Comparison of ENCODE assay signal across 24 cellular contexts in the genomic region with DNA sequence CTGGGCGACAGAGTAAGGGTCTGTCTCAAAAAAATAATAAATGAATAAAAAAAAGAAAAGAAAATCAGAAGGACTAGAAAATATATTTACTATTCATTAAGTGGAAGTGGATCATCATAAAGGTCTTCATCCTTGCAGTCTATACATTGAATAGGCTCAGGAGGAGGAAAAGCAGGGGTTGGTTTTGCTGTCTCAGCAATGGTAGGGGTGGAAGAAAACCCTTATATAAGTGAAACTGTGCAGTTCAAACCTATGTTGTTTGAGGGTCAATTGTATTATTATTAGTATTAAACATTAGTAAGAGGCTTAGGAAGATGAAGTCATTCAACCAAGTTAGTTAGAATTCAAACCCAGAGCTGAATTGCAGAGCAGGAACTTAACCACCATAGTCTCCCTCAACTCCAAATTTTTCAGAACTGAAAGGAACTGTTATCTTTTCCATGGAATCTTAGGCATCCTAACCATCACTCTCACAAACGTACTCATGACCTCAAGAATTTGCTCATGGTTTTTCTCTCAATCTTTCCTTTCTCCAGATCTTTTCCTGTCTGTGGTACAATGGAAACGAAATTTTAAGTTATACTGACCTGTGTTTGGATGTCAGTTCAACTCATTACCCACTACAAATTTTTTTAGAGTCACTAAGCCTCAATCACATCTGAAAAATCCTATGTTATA. TPM values are rescaled to one million over a fixed set of nuclear protein-coding genes. Genes with fewer than 3 reads are reported as not detected.
DNase-seq lines count a peak whose midpoint lies in the region; ATAC-seq and TF ChIP-seq lines count a peak whose summit lies in the region.
"Had no signal": no experiment of that assay in that cellular context is flagged by ENCODE, and none has a peak within 500 bp of the region (broad histone marks: within the 10 kb centered on the region; RNA-seq: fewer than 3 reads in every experiment).

No MANE protein-coding gene starts in this region.

- WGBS in IMR-90 (ENCODE audit: extremely low coverage in 2 of 2, insufficient read length in 1 of 2), 2 experiments, result no CpG with 5 or more reads among the region's 3 CpGs
- WGBS in mesodermal cell (ENCODE audit: insufficient coverage in 2 of 2), 2 experiments, result 0% methylated on average over 1 of the region's 3 CpGs; no CpG with 5 or more reads in 1 of the 2 experiments

- H3K4me3 ChIP-seq in IMR-90 (ENCODE audit: insufficient read depth, low read depth, low read length), result no peak overlapping the region
- no peak overlapping the region for H3K4me3 ChIP-seq in cardiac fibroblast (replicated peaks in 1 of 2; ENCODE audit: low read depth in 2 of 2, low read length in 2 of 2)
- H3K4me3 ChIP-seq in mesodermal cell (ENCODE audit: extremely low read depth, insufficient read depth, low read length, poor library complexity, severe bottlenecking), result no peak overlapping the region
- H3K4me3 ChIP-seq: cardiac muscle cell, esophagus muscularis mucosa, heart right ventricle, prostate gland had no signal

- in situ Hi-C loops in IMR-90 (cut with MboI; ENCODE audit: low sequenced_read_pairs), result no loop called here

- H3K9me3 ChIP-seq in IMR-90 (ENCODE audit: control insufficient read depth, insufficient read depth, low read length) (no peaks in the 10 kb centered on the region), mesodermal cell (ENCODE audit: control insufficient read depth, low read length) (no peaks in the 10 kb centered on the region)
- H3K9me3 ChIP-seq: esophagus muscularis mucosa, heart right ventricle, prostate gland had no signal

- H3K79me1 ChIP-seq in IMR-90 (ENCODE audit: low read depth in 1 of 2, low read length in 2 of 2), result peaks cover 0 to 7% of the 10 kb centered on the region in 2 experiments; a peak in 1 of 4 replicates

- TF ChIP-seq CTCF in IMR-90 (conservative IDR thresholded peaks at IDR 0.05; ENCODE audit: low read depth, low read length) (no peak), cardiac fibroblast (IDR thresholded peaks at IDR 0.05; ENCODE audit: low read depth, low read length) (no peak), glutamatergic neuron (IDR thresholded peaks at IDR 0.05; ENCODE audit: partially characterized antibody, unreplicated experiment) (no peak)

- no peak overlapping the region for H3K23ac ChIP-seq in IMR-90 (ENCODE audit: low read depth, low read length)

- peak overlapping the region in 1 of 2 experiments; percentile 63; a peak in 2 of 4 replicates for H4K8ac ChIP-seq in IMR-90 (ENCODE audit: low read depth in 2 of 2, low read length in 2 of 2)

- TF ChIP-seq RAD21 in IMR-90 (IDR thresholded peaks at IDR 0.05; ENCODE audit: low read length), result no peak

- H3K36me3 ChIP-seq in IMR-90 (ENCODE audit: control insufficient read depth, insufficient read depth, low read length) (no peaks in the 10 kb centered on the region), mesodermal cell (ENCODE audit: control insufficient read depth, insufficient read depth, low read length) (no peaks in the 10 kb centered on the region)
- H3K36me3 ChIP-seq: cardiac muscle cell, esophagus muscularis mucosa, heart right ventricle, prostate gland, WERI-Rb-1 had no signal

- H3K18ac ChIP-seq in IMR-90 (ENCODE audit: low read depth, low read length), result peak overlapping the region; percentile 97

- H2BK5ac ChIP-seq in IMR-90 (ENCODE audit: low read depth, low read length, poor library complexity, severe bottlenecking), result peak overlapping the region; percentile 77

- no peaks in the 10 kb centered on the region for H3K27me3 ChIP-seq in IMR-90 (ENCODE audit: control insufficient read depth, insufficient read depth, low read length)
- H3K27me3 ChIP-seq: cardiac muscle cell, esophagus muscularis mucosa had no signal

- H3K4me2 ChIP-seq in IMR-90 (ENCODE audit: low read depth, low read length), result no peak overlapping the region

- H3K9ac ChIP-seq in IMR-90 (ENCODE audit: low read depth, low read length), result no peak overlapping the region; the same call in 1 of the 2 replicates

- H3K4me3 Mint-ChIP-seq in glutamatergic neuron (ENCODE audit: unreplicated experiment), result no peak overlapping the region
- H3K4me3 Mint-ChIP-seq: memory B cell, nephron, T-helper 17 cell had no signal

- peak; percentile 74 for DNase-seq in AG08395 (ENCODE audit: low spot score)
- peak; percentile 79 for DNase-seq in IMR-90
- peak; percentile 52 to 69 for DNase-seq in cardiac fibroblast (ENCODE audit: low read depth in 2 of 2)
- DNase-seq in glutamatergic neuron, result no peak
- no peak for DNase-seq in activated CD8-positive, alpha-beta memory T cell treated with anti-CD3 and anti-CD28 coated beads, Interleukin-2, amount 50 U/mL, for 48 hours
- DNase-seq: activated CD4-positive, alpha-beta T cell treated with anti-CD3 and anti-CD28 coated beads, Interleukin-2, amount 50 U/mL, for 4 hours; activated T-cell treated with anti-CD3 and anti-CD28 coated beads, Interleukin-2, amount 50 U/mL, for 48 hours; AML-193; heart right ventricle; kidney; NCI-H1048; NCI-H2081; NCI-H510A treated with DMSO at 0.1 percent for 48 hours; T-helper 17 cell; WERI-Rb-1 had no signal

- no peak overlapping the region for H2AK9ac ChIP-seq in IMR-90 (replicated peaks; ENCODE audit: low read depth, low read length, poor library complexity)

- intact Hi-C loops in IMR-90 (cut with micrococcal nuclease), result no loop called here

- peaks cover 3% of the 10 kb centered on the region for H3K9me3 Mint-ChIP-seq in glutamatergic neuron (ENCODE audit: unreplicated experiment)
- H3K9me3 Mint-ChIP-seq: activated naive CD4-positive, alpha-beta T cell treated with anti-CD3 and anti-CD28 coated beads, Interleukin-2, amount 50 U/mL, for 72 hours; memory B cell; nephron had no signal

- 0 out of 2 replicates have a peak overlapping the region, but pooled peaks have one; percentile 33 for H3K14ac ChIP-seq in IMR-90 (replicated peaks; ENCODE audit: low read depth, low read length)

- peak overlapping the region; percentile 75 for H2BK20ac ChIP-seq in IMR-90 (ENCODE audit: low read depth, low read length)

- CTCF ChIA-PET in IMR-90 (lab: Yijun Ruan, JAX), result no interaction called here

- dilution Hi-C loops in IMR-90 (cut with HindIII; ENCODE audit: low sequenced_read_pairs, unreplicated experiment), result no loop called here

- H3K27ac Mint-ChIP-seq in glutamatergic neuron (ENCODE audit: unreplicated experiment), result no peak overlapping the region
- H3K27ac Mint-ChIP-seq: activated naive CD4-positive, alpha-beta T cell treated with anti-CD3 and anti-CD28 coated beads, Interleukin-2, amount 50 U/mL, for 72 hours; memory B cell; nephron; T-helper 17 cell had no signal

- H3K4ac ChIP-seq in IMR-90 (ENCODE audit: low read depth, low read length), result peak overlapping the region; percentile 60

- no peak overlapping the region for H3K56ac ChIP-seq in IMR-90 (ENCODE audit: extremely low read depth, insufficient read depth, low read length)

- H3K4me1 ChIP-seq in IMR-90 (ENCODE audit: control insufficient read depth, insufficient read depth, low read length), result peaks cover 5% of the 10 kb centered on the region; the same call in 1 of the 2 replicates
- H3K4me1 ChIP-seq in mesodermal cell (ENCODE audit: control insufficient read depth, insufficient read depth, low read length, poor library complexity, severe bottlenecking), result peaks cover 7% of the 10 kb centered on the region
- H3K4me1 ChIP-seq: esophagus muscularis mucosa, heart right ventricle, prostate gland had no signal

- 0 out of 2 replicates have a peak overlapping the region, but pooled peaks have one; percentile 82 for H2AK5ac ChIP-seq in IMR-90 (ENCODE audit: low read depth, low read length)

- H3K36me3 Mint-ChIP-seq in glutamatergic neuron (ENCODE audit: unreplicated experiment), result no peaks in the 10 kb centered on the region
- H3K36me3 Mint-ChIP-seq: activated naive CD4-positive, alpha-beta T cell treated with anti-CD3 and anti-CD28 coated beads, Interleukin-2, amount 50 U/mL, for 72 hours; memory B cell had no signal

- peak; percentile 89 for ATAC-seq in IMR-90 (ENCODE audit: low read depth)
- no peak for ATAC-seq in GM19455 (IDR thresholded peaks at IDR 0.05; ENCODE audit: unreplicated experiment)
- ATAC-seq in HG02642 (IDR thresholded peaks at IDR 0.05; ENCODE audit: poor library complexity, unreplicated experiment), result no peak
- ATAC-seq: activated naive CD4-positive, alpha-beta T cell treated with anti-CD3 and anti-CD28 coated beads, Interleukin-2, amount 50 U/mL, for 72 hours; heart right ventricle; T-helper 17 cell had no signal

- POLR2A ChIA-PET in IMR-90 (lab: Charles Lee; ENCODE audit: unreplicated experiment), result no interaction called here

- peak overlapping the region; percentile 80; the same call in 1 of the 2 replicates for H3K27ac ChIP-seq in IMR-90 (ENCODE audit: insufficient read depth, low read length)
- peak overlapping the region; percentile 74 for H3K27ac ChIP-seq in mesodermal cell (ENCODE audit: low read depth, low read length, severe bottlenecking)
- H3K27ac ChIP-seq: cardiac muscle cell, esophagus muscularis mucosa, heart right ventricle, prostate gland, WERI-Rb-1 had no signal

- no peaks in the 10 kb centered on the region for H4K20me1 ChIP-seq in IMR-90 (ENCODE audit: insufficient read depth, low read length)

- H2BK15ac ChIP-seq in IMR-90 (ENCODE audit: low read depth, low read length), result no peak overlapping the region; the same call in 2 of the 3 replicates

- peak overlapping the region; percentile 74 for H4K5ac ChIP-seq in IMR-90 (ENCODE audit: low read depth, low read length)

- H4K91ac ChIP-seq in IMR-90 (ENCODE audit: insufficient read depth, low read depth, low read length), result no peak overlapping the region

- BruUV-seq in IMR-90 (replicated peaks; lab: Mats Ljungman, UMichigan), result no TSS peak

- no peak for TF ChIP-seq POLR2A in IMR-90 (IDR thresholded peaks at IDR 0.05; ENCODE audit: low read depth, low read length)

- peaks cover 9% of the 10 kb centered on the region for H3K27me3 Mint-ChIP-seq in glutamatergic neuron (ENCODE audit: unreplicated experiment)

- no peaks in the 10 kb centered on the region for H3K4me1 Mint-ChIP-seq in glutamatergic neuron (ENCODE audit: low read depth, unreplicated experiment)
- H3K4me1 Mint-ChIP-seq: memory B cell, nephron, T-helper 17 cell had no signal

- H3K9me1 ChIP-seq in IMR-90 (ENCODE audit: insufficient read depth, low read length), result peaks cover 14% of the 10 kb centered on the region

- peak overlapping the region; percentile 79 for H2BK120ac ChIP-seq in IMR-90 (ENCODE audit: low read depth, low read length)

- H2AFZ ChIP-seq in IMR-90 (replicated peaks; ENCODE audit: low read length, poor library complexity), result no peak overlapping the region

RNA-seq across cellular contexts. Expression of gene SMIM13, which starts 7.7 kb away (rescaled TPM):
- total RNA-seq in IMR-90 (2012; rRNA removed), result 10.0 and 17.2 TPM in 2 replicates
- 3.8 and 5.4 TPM in 2 replicates for polyA plus RNA-seq in IMR-90 (2012; rRNA removed)
- 1.1 TPM in 2 replicates for polyA plus RNA-seq in IMR-90 (2012; cell fraction: cytosol; rRNA removed)
- polyA plus RNA-seq in IMR-90 (2012; cell fraction: nucleus; rRNA removed; ENCODE audit: low replicate concordance), result 0.57 and 2.8 TPM in 2 replicates
- 12.6 TPM for polyA plus RNA-seq in mesodermal cell (2013, experiment 1 of 2)
- polyA plus RNA-seq in mesodermal cell (2013, experiment 2 of 2), result 11.2 TPM
- total RNA-seq in glutamatergic neuron (ENCODE audit: unreplicated experiment), result 10.6 TPM

RNA-seq across cellular contexts. Expression of gene ERVFRD-1, which starts 25.6 kb away (rescaled TPM):
- total RNA-seq in IMR-90 (2012; rRNA removed) (not detected in 2 replicates), glutamatergic neuron (ENCODE audit: unreplicated experiment) (not detected)
- polyA plus RNA-seq in IMR-90 (2012; rRNA removed), result not detected in 2 replicates
- not detected in 2 replicates for polyA plus RNA-seq in IMR-90 (2012; cell fraction: cytosol; rRNA removed)
- not detected in 2 replicates for polyA plus RNA-seq in IMR-90 (2012; cell fraction: nucleus; rRNA removed; ENCODE audit: low replicate concordance)
- polyA plus RNA-seq in mesodermal cell (2013, experiment 1 of 2), result not detected
- polyA plus RNA-seq in mesodermal cell (2013, experiment 2 of 2), result not detected
- total RNA-seq: activated naive CD4-positive, alpha-beta T cell treated with anti-CD3 and anti-CD28 coated beads, Interleukin-2, amount 50 U/mL, for 72 hours; cardiac muscle cell; prostate gland; T-helper 17 cell had no signal
- polyA plus RNA-seq: cardiac muscle cell had no signal

RNA-seq across cellular contexts. Expression of gene ELOVL2, which starts 41.8 kb away (rescaled TPM):
- total RNA-seq in IMR-90 (2012; rRNA removed), result 7.9 and 10.6 TPM in 2 replicates
- polyA plus RNA-seq in IMR-90 (2012; rRNA removed), result 5.2 and 6.3 TPM in 2 replicates
- 1.6 and 1.7 TPM in 2 replicates for polyA plus RNA-seq in IMR-90 (2012; cell fraction: cytosol; rRNA removed)
- polyA plus RNA-seq in IMR-90 (2012; cell fraction: nucleus; rRNA removed; ENCODE audit: low replicate concordance), result 1.0 and 9.0 TPM in 2 replicates
- 13.0 TPM for polyA plus RNA-seq in mesodermal cell (2013, experiment 1 of 2)
- polyA plus RNA-seq in mesodermal cell (2013, experiment 2 of 2), result 13.4 TPM
- total RNA-seq in glutamatergic neuron (ENCODE audit: unreplicated experiment), result 10.6 TPM
- total RNA-seq: activated naive CD4-positive, alpha-beta T cell treated with anti-CD3 and anti-CD28 coated beads, Interleukin-2, amount 50 U/mL, for 72 hours; T-helper 17 cell had no signal
- polyA plus RNA-seq: cardiac muscle cell had no signal

Comparison
In these comparisons a context has a peak if more than half of its experiments do, and no peak if none do; other contexts are left out.
1. DNase-seq: peak in AG08395 (single experiment), IMR-90 (single experiment) and cardiac fibroblast (2 of 2); none in glutamatergic neuron (single experiment) and activated CD8-positive, alpha-beta memory T cell treated with anti-CD3 and anti-CD28 coated beads, Interleukin-2, amount 50 U/mL, for 48 hours (single experiment).